Comparison of ENCODE assay signal across 1 cellular context in the genomic region with DNA sequence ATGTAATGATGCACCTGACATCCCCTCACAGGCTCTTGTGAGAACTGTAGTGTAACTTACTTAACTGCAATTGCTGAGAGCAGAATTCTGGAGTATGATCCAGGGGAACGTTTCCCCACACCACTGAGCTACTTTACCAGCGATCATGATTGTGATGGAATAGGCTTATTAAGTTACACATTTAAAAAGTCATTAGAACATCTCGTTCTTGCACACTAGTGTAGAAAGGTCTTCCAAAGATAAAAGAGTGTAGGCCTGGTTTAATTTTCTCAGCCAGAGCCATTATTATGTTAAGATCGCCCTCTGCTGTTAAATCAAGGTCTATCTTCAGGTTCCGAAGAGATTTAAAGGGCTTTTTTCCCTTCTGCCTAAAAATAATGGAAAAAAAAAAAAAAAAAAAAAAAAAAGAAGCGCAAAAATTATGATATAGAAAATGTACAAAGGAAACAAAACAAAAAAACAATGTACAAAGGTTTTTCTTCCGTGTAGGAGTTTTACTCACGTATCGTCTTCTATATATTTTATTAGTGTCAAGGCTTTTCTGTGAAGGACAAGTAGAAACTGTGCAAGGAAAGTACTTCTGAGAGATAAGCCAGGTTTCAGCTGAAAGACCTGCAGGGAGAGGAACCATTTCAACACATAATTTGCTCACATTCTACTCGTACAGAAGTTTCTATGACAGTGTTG.
A peak's percentile ranks its signal among the peaks of the same experiment; 100 is the strongest.
TF ChIP-seq lines count a peak whose summit lies in the region.

No MANE protein-coding gene starts in this region.

TF ChIP-seq in HEK293, 187 proteins besides CTCF, POLR2A, EP300 and RAD21:
- TF ChIP-seq SP3 (tag by site-specific recombination; IDR thresholded peaks at IDR 0.05): no peak
- no peak for TF ChIP-seq ZNF664 (tag by site-specific recombination; IDR thresholded peaks at IDR 0.05)
- TF ChIP-seq ZNF654 (tag by site-specific recombination; IDR thresholded peaks at IDR 0.05; ENCODE audit: low read depth): peak; percentile 60
- no peak for TF ChIP-seq ZNF629 (tag by site-specific recombination; IDR thresholded peaks at IDR 0.05)
- TF ChIP-seq, protein P1, sequence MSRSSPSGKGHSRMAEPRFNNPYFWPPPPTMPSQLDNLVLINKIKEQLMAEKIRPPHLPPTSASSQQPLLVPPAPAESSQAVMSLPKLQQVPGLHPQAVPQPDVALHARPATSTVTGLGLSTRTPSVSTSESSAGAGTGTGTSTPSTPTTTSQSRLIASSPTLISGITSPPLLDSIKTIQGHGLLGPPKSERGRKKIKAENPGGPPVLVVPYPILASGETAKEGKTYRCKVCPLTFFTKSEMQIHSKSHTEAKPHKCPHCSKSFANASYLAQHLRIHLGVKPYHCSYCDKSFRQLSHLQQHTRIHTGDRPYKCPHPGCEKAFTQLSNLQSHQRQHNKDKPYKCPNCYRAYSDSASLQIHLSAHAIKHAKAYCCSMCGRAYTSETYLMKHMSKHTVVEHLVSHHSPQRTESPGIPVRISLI (tag by site-specific recombination; IDR thresholded peaks at IDR 0.05): peak; percentile 49; the same call in 1 of the 2 replicates
- no peak for TF ChIP-seq ZNF174 (tag by site-specific recombination; IDR thresholded peaks at IDR 0.05)
